Comparison of ENCODE assay signal across 1 cellular context in the genomic region with DNA sequence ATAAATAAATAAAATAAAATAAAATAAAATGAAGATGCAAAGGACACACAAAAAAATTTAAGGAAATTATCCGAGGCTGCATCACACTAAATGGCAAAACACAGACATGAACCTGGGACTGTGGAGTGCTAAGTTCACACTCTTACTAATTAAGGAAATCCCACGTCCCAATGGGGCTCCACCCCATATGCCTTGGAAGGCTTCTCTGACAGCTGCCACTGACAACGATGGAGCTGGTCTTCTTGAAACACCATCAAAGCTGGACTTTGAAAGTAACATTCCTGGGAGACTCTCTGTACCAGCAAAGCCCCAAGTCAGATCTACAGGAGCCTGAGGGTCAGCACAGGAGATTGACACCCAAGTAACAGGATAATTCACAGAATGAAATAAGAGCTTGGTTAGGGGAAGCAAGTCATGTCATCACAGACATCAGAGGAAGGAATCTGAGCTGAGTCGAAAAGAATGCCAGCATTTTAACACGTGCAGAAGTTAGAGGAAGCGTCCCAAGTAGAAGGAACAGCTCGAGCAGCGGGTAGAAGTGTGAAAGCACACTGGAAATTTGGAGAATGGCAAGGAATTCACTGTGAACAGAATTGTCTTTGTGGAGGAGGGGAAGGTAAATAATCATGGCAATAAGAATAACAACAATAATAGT.
TF ChIP-seq lines count a peak whose summit lies in the region.

No MANE protein-coding gene starts in this region.

TF ChIP-seq in IMR-90, 13 proteins besides CTCF, POLR2A, EP300 and RAD21:
- no peak for TF ChIP-seq CEBPB (IDR thresholded peaks at IDR 0.05; ENCODE audit: low read depth, low read length)
- no peak for TF ChIP-seq MAFK (IDR thresholded peaks at IDR 0.05; ENCODE audit: low read depth, low read length)
- TF ChIP-seq SMC3 (IDR thresholded peaks at IDR 0.05; ENCODE audit: low read depth, low read length), result no peak
- TF ChIP-seq MXI1 (IDR thresholded peaks at IDR 0.05; ENCODE audit: borderline replicate concordance, low read depth, low read length), result no peak
- no peak for TF ChIP-seq NFE2L2 (IDR thresholded peaks at IDR 0.05; ENCODE audit: low read depth, low read length)
